In the genomic region with DNA sequence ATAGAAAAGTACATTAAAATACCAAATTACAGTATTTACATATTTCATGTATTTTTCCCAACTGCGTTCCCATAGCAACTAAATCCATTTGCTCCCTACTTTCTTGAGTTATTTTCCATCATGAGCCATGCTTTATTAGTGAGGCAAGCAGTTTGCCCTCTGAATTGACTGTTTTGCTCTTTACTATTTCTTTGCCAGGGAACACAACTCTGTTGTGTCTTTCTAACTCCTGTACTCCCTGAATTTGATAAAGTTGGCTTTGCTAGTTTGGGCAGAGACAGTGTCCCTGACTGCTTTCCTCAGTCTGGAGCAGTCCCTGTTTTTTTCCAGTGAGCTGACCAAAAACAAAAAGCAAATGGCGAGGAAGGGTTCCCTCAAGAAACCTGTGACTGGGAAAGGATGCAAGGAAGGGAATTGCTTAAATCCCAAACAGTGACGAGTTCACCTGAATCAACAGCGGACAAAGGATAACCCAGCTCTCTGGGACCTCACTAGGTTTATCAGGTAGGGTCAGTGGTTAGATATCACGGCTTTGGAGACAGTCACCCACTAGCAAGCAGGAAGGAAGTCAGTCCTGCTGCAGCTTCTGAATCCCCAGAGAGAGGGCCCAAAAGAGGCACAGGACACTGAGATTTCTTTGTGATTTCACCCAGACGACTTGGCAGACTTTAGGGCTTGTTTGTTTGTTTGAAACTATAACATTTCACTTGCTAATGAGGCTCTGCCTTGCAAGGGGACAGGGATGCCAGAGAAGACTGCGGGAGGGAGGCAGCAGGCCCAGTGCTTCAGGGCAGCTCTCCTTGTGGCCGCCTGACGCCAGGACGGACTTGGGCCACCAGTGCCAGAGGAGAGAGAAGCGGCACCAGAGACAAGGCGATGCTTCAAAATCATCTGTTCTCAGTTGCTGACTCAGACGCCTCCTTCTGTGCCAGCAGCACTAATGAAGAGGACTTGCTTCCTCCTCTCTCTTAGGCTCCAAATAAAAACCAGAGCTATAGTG, we compare ENCODE assay signal across 16 cellular contexts.
DNase-seq lines count a peak whose midpoint lies in the region; ATAC-seq and TF ChIP-seq lines count a peak whose summit lies in the region.
"Had no signal": no experiment of that assay in that cellular context is flagged by ENCODE, and none has a peak within 500 bp of the region (broad histone marks: within the 10 kb centered on the region; RNA-seq: fewer than 3 reads in every experiment).

No MANE protein-coding gene starts in this region.

- intact Hi-C loops in esophagus muscularis mucosa (cut with DNase I): no loop called here

- H3K4me1 Mint-ChIP-seq in nephron progenitor cell: no peaks in the 10 kb centered on the region
- no peaks in the 10 kb centered on the region for H3K4me1 Mint-ChIP-seq in stimulated activated naive CD8-positive, alpha-beta T cell treated with anti-CD3 and anti-CD28 coated beads, Interleukin-15, amount 100 ng/mL, for 72 hours
- H3K4me1 Mint-ChIP-seq: activated naive CD4-positive, alpha-beta T cell treated with anti-CD3 and anti-CD28 coated beads, Interleukin-2, amount 50 U/mL, for 24 hours had no signal

- H3K9me3 Mint-ChIP-seq in nephron progenitor cell: peaks cover 9% of the 10 kb centered on the region
- peaks cover 0 to 7% of the 10 kb centered on the region in 2 donors for H3K9me3 Mint-ChIP-seq in stimulated activated naive CD8-positive, alpha-beta T cell treated with anti-CD3 and anti-CD28 coated beads, Interleukin-15, amount 100 ng/mL, for 72 hours
- H3K9me3 Mint-ChIP-seq: activated naive CD4-positive, alpha-beta T cell treated with anti-CD3 and anti-CD28 coated beads, Interleukin-2, amount 50 U/mL, for 24 hours had no signal

- no peaks in the 10 kb centered on the region for H3K27me3 ChIP-seq in BJ (ENCODE audit: control insufficient read depth, insufficient read depth, low read length)
- peaks cover under 1% of the 10 kb centered on the region; the same call in 1 of the 2 replicates for H3K27me3 ChIP-seq in MG63
- H3K27me3 ChIP-seq in esophagus muscularis mucosa: no peaks in the 10 kb centered on the region

- peaks cover 2% of the 10 kb centered on the region for H3K27me3 Mint-ChIP-seq in nephron progenitor cell (ENCODE audit: low read depth, poor library complexity)
- peaks cover 6% of the 10 kb centered on the region for H3K27me3 Mint-ChIP-seq in stimulated activated naive CD8-positive, alpha-beta T cell treated with anti-CD3 and anti-CD28 coated beads, Interleukin-15, amount 100 ng/mL, for 72 hours
- H3K27me3 Mint-ChIP-seq: activated naive CD4-positive, alpha-beta T cell treated with anti-CD3 and anti-CD28 coated beads, Interleukin-2, amount 50 U/mL, for 24 hours had no signal

- TF ChIP-seq EP300 in esophagus muscularis mucosa (IDR thresholded peaks at IDR 0.05): no peak

- no peaks in the 10 kb centered on the region; the same call in 1 of the 2 replicates for H3K9me3 ChIP-seq in MG63
- H3K9me3 ChIP-seq in esophagus muscularis mucosa: no peaks in the 10 kb centered on the region
- H3K9me3 ChIP-seq: lower lobe of right lung had no signal

- ATAC-seq in stimulated activated naive CD8-positive, alpha-beta T cell treated with anti-CD3 and anti-CD28 coated beads, Interleukin-15, amount 100 ng/mL, for 72 hours: no peak
- ATAC-seq: lower lobe of right lung had no signal

- H3K36me3 ChIP-seq in BJ (ENCODE audit: control insufficient read depth, insufficient read depth, low read length): no peaks in the 10 kb centered on the region
- no peaks in the 10 kb centered on the region for H3K36me3 ChIP-seq in MG63
- H3K36me3 ChIP-seq in esophagus muscularis mucosa: no peaks in the 10 kb centered on the region
- H3K36me3 ChIP-seq: lower lobe of right lung, WERI-Rb-1 had no signal

- H3K4me1 ChIP-seq in esophagus muscularis mucosa: no peaks in the 10 kb centered on the region
- H3K4me1 ChIP-seq: lower lobe of right lung had no signal

- no peak overlapping the region for H3K4me3 Mint-ChIP-seq in nephron progenitor cell
- H3K4me3 Mint-ChIP-seq in stimulated activated naive CD8-positive, alpha-beta T cell treated with anti-CD3 and anti-CD28 coated beads, Interleukin-15, amount 100 ng/mL, for 72 hours: no peak overlapping the region
- H3K4me3 Mint-ChIP-seq: activated naive CD4-positive, alpha-beta T cell treated with anti-CD3 and anti-CD28 coated beads, Interleukin-2, amount 50 U/mL, for 24 hours had no signal

- CTCF ChIA-PET in BJ (lab: Yijun Ruan, JAX): no interaction called here

- peak overlapping the region; percentile 67 for H3K27ac Mint-ChIP-seq in nephron progenitor cell
- H3K27ac Mint-ChIP-seq in stimulated activated naive CD8-positive, alpha-beta T cell treated with anti-CD3 and anti-CD28 coated beads, Interleukin-15, amount 100 ng/mL, for 72 hours: peak overlapping the region in 1 of 2 donors; percentile 31
- H3K27ac Mint-ChIP-seq: activated naive CD4-positive, alpha-beta T cell treated with anti-CD3 and anti-CD28 coated beads, Interleukin-2, amount 50 U/mL, for 24 hours had no signal

- H3K4me3 ChIP-seq in BJ (ENCODE audit: low read depth, low read length): no peak overlapping the region
- no peak overlapping the region for H3K4me3 ChIP-seq in MG63
- no peak overlapping the region for H3K4me3 ChIP-seq in esophagus muscularis mucosa
- H3K4me3 ChIP-seq: lower lobe of right lung had no signal

- no peak for TF ChIP-seq POLR2A in esophagus muscularis mucosa (IDR thresholded peaks at IDR 0.05; ENCODE audit: low read depth)

- H3K27ac ChIP-seq in esophagus muscularis mucosa (replicated peaks in 1 of 4): no peak overlapping the region
- H3K27ac ChIP-seq: lower lobe of right lung, WERI-Rb-1 had no signal

- WGBS in esophagus muscularis mucosa: 74% methylated on average over 13 of the region's 13 CpGs

- 0 out of 2 replicates have a peak, but pooled peaks have one; percentile 14 for TF ChIP-seq CTCF in BJ (IDR thresholded peaks at IDR 0.05; ENCODE audit: insufficient read depth, low read depth, low read length)
- TF ChIP-seq CTCF in esophagus muscularis mucosa (IDR thresholded peaks at IDR 0.05): no peak
- no peak for TF ChIP-seq CTCF in nephron progenitor cell (IDR thresholded peaks at IDR 0.05)

- no peak for DNase-seq in BJ (ENCODE audit: low read depth)
- peak; percentile 35 for DNase-seq in MG63
- DNase-seq in esophagus muscularis mucosa (ENCODE audit: extremely low spot score): peak; percentile 79
- no peak for DNase-seq in nephron progenitor cell
- DNase-seq in stimulated activated naive CD8-positive, alpha-beta T cell treated with anti-CD3 and anti-CD28 coated beads, Interleukin-15, amount 100 ng/mL, for 72 hours: no peak
- DNase-seq in NCI-H510A treated with DMSO at 0.1 percent for 48 hours (lab: John Stamatoyannopoulos, UW): no peak
- DNase-seq in retina: no peak
- DNase-seq in COLO668 (lab: John Stamatoyannopoulos, UW; ENCODE audit: unreplicated experiment): no peak
- DNase-seq: ACHN; central memory CD4-positive, alpha-beta T cell; KBM-7; lower lobe of right lung; NCI-H146; NCI-H524 treated with DMSO at 0.1 percent for 48 hours; WERI-Rb-1 had no signal

- H3K36me3 Mint-ChIP-seq in nephron progenitor cell (ENCODE audit: low read depth): no peaks in the 10 kb centered on the region
- H3K36me3 Mint-ChIP-seq: activated naive CD4-positive, alpha-beta T cell treated with anti-CD3 and anti-CD28 coated beads, Interleukin-2, amount 50 U/mL, for 24 hours had no signal

- POLR2A ChIA-PET in BJ (lab: Charles Lee): no interaction called here

Comparison
In these comparisons a context has a peak if more than half of its experiments do, and no peak if none do; other contexts are left out.
1. DNase-seq: peak in MG63 (single experiment) and esophagus muscularis mucosa (single experiment); none in BJ (single experiment), nephron progenitor cell (single experiment), stimulated activated naive CD8-positive, alpha-beta T cell treated with anti-CD3 and anti-CD28 coated beads, Interleukin-15, amount 100 ng/mL, for 72 hours (0 of 2), NCI-H510A treated with DMSO at 0.1 percent for 48 hours (single experiment), retina (single experiment) and COLO668 (single experiment).